Comparison of ENCODE assay signal across 9 cellular contexts in genomic region chr17:59362811-59363205, GRCh38. TPM values are rescaled to one million over a fixed set of nuclear protein-coding genes. Genes with fewer than 3 reads are reported as not detected.
A peak's percentile ranks its signal among the peaks of the same experiment; 100 is the strongest.
DNase-seq lines count a peak whose midpoint lies in the region; ATAC-seq, FAIRE-seq and TF ChIP-seq lines count a peak whose summit lies in the region.
"Had no signal": no experiment of that assay in that cellular context is flagged by ENCODE, and none has a peak within 500 bp of the region (broad histone marks: within the 10 kb centered on the region; RNA-seq: fewer than 3 reads in every experiment).

No MANE protein-coding gene starts in this region.

- no peak overlapping the region for H3K4me3 Mint-ChIP-seq in astrocyte (ENCODE audit: unreplicated experiment)

- peak overlapping the region; percentile 53 to 54 for H3K27ac ChIP-seq in right atrium auricular region
- peak overlapping the region; percentile 54 for H3K27ac ChIP-seq in astrocyte (ENCODE audit: low read depth, low read length)
- peak overlapping the region; percentile 65 for H3K27ac ChIP-seq in muscle layer of colon (ENCODE audit: low read depth, low read length)

- H3K9ac ChIP-seq in astrocyte (ENCODE audit: low read length) (peak overlapping the region; percentile 36), muscle layer of colon (ENCODE audit: low read length) (peak overlapping the region; percentile 20)

- intact Hi-C loops in left cardiac atrium (cut with DNase I): no loop called here

- peaks cover 5% of the 10 kb centered on the region for H4K20me1 ChIP-seq in astrocyte (ENCODE audit: insufficient read depth, low read length)

- H3K4me2 ChIP-seq in astrocyte (ENCODE audit: low read length): peak overlapping the region; percentile 77

- no peaks in the 10 kb centered on the region for H3K9me3 Mint-ChIP-seq in astrocyte (ENCODE audit: unreplicated experiment)

- H3K36me3 ChIP-seq in right atrium auricular region (no peaks in the 10 kb centered on the region), astrocyte (ENCODE audit: insufficient read depth, low read length) (no peaks in the 10 kb centered on the region), muscle layer of colon (ENCODE audit: insufficient read depth, low read length) (no peaks in the 10 kb centered on the region)

- ATAC-seq in left cardiac atrium: no peak
- ATAC-seq in HG02938 (IDR thresholded peaks at IDR 0.05; ENCODE audit: unreplicated experiment): no peak
- ATAC-seq in HG03342 (IDR thresholded peaks at IDR 0.05; ENCODE audit: unreplicated experiment): no peak
- no peak for ATAC-seq in GM21423 (IDR thresholded peaks at IDR 0.05; ENCODE audit: unreplicated experiment)

- H3K4me1 ChIP-seq in right atrium auricular region (peaks cover 0 to 85% of the 10 kb centered on the region in 2 donors), astrocyte (ENCODE audit: insufficient read depth, low read length) (peaks cover 54% of the 10 kb centered on the region), muscle layer of colon (ENCODE audit: insufficient read depth, low read length) (peaks cover 69% of the 10 kb centered on the region)

- no peaks in the 10 kb centered on the region for H3K27me3 ChIP-seq in right atrium auricular region
- H3K27me3 ChIP-seq in astrocyte (ENCODE audit: insufficient read depth, low read length): no peaks in the 10 kb centered on the region
- no peaks in the 10 kb centered on the region for H3K27me3 ChIP-seq in muscle layer of colon (ENCODE audit: control insufficient read depth in 1 of 2, insufficient read depth in 2 of 2, low read length in 2 of 2)

- peak overlapping the region; percentile 97 for H3K27ac Mint-ChIP-seq in astrocyte (ENCODE audit: unreplicated experiment)

- no peaks in the 10 kb centered on the region for H3K79me2 ChIP-seq in astrocyte (ENCODE audit: insufficient read depth, low read length)

- no peak for FAIRE-seq in astrocyte (lab: Jason Lieb, UNC)

- H2AFZ ChIP-seq in astrocyte (ENCODE audit: low read depth, low read length): no peak overlapping the region

- H3K36me3 Mint-ChIP-seq in astrocyte (ENCODE audit: low read depth, unreplicated experiment): peaks cover 4% of the 10 kb centered on the region

- H3K27me3 Mint-ChIP-seq in astrocyte (ENCODE audit: low read depth, unreplicated experiment): no peaks in the 10 kb centered on the region

- H3K4me3 ChIP-seq in right atrium auricular region (no peak overlapping the region), astrocyte (ENCODE audit: insufficient read depth, low read depth, low read length) (peak overlapping the region; percentile 7), muscle layer of colon (ENCODE audit: low read depth in 1 of 2, low read length in 2 of 2) (peak overlapping the region in 1 of 2 donors; percentile 39)

- DNase-seq in right atrium auricular region (ENCODE audit: low spot score): no peak
- DNase-seq in left cardiac atrium: no peak
- DNase-seq in astrocyte (ENCODE audit: low read depth): peak; percentile 50
- no peak for DNase-seq in GDM1 (lab: John Stamatoyannopoulos, UW)
- DNase-seq: stimulated activated CD4-positive, alpha-beta T cell treated with anti-CD3 and anti-CD28 coated beads, Interleukin-2, amount 100 ng/mL, for 48 hours had no signal

- H3K9me3 ChIP-seq in right atrium auricular region: no peaks in the 10 kb centered on the region
- no peaks in the 10 kb centered on the region for H3K9me3 ChIP-seq in astrocyte (ENCODE audit: insufficient read depth, low read depth, low read length)
- H3K9me3 ChIP-seq in muscle layer of colon (ENCODE audit: low read length): no peaks in the 10 kb centered on the region

- peaks cover 79% of the 10 kb centered on the region for H3K4me1 Mint-ChIP-seq in astrocyte (ENCODE audit: low read depth, unreplicated experiment)

- no peak for TF ChIP-seq CTCF in right atrium auricular region (IDR thresholded peaks at IDR 0.05)
- no peak for TF ChIP-seq CTCF in astrocyte (IDR thresholded peaks at IDR 0.05; ENCODE audit: insufficient read depth, low read depth, low read length)

RNA-seq across cellular contexts. Expression of gene YPEL2, which starts 31.4 kb away (rescaled TPM):
- total RNA-seq in right atrium auricular region (10 to 100 TPM; 28.3 to 34.1 TPM), left cardiac atrium (10 to 100 TPM; 10.5 to 25.4 TPM), astrocyte (36.2 and 41.1 TPM in 2 replicates)
